ENCODE assay signal across 35 cellular contexts in genomic region chr17:81200201-81200600, GRCh38. TPM values are rescaled to one million over a fixed set of nuclear protein-coding genes. Genes with fewer than 3 reads are reported as not detected.
"Had no signal": no experiment of that assay in that cellular context is flagged by ENCODE, and none has a peak within 500 bp of the region (broad histone marks: within the 10 kb centered on the region; RNA-seq: fewer than 3 reads in every experiment).

No MANE protein-coding gene starts in this region.

- H3K27ac Mint-ChIP-seq: endodermal cell, natural killer cell, type B pancreatic cell had no signal

- H3K27me3 Mint-ChIP-seq: type B pancreatic cell had no signal

- H3K36me3 Mint-ChIP-seq: natural killer cell, type B pancreatic cell had no signal

- H2AFZ ChIP-seq: hepatocyte, parathyroid adenoma had no signal

- DNase-seq: cortex of kidney; effector CD4-positive, alpha-beta T cell; left lung; natural killer cell; sigmoid colon; stimulated activated naive CD4-positive, alpha-beta T cell treated with Interleukin-2 at 50 U/mL for 16 hours had no signal

- H3K4me3 Mint-ChIP-seq: endodermal cell; natural killer cell; stimulated activated effector memory CD8-positive, alpha-beta T cell treated with anti-CD3 and anti-CD28 coated beads, Interleukin-12 subunit alpha, Interleukin-12 subunit beta, amount 100 ng/mL, for 72 hours; type B pancreatic cell had no signal

- H3K4me1 ChIP-seq: foreskin keratinocyte, parathyroid adenoma, prostate gland, tibial artery had no signal

- H3K27ac ChIP-seq: epithelial cell of prostate, esophagus muscularis mucosa, foreskin keratinocyte, gastroesophageal sphincter, heart left ventricle, hepatocyte, left lung, neutrophil, parathyroid adenoma, prostate gland, right atrium auricular region, sigmoid colon, testis, tibial artery had no signal

- H3K4me3 ChIP-seq: esophagus muscularis mucosa, gastroesophageal sphincter, heart left ventricle, hepatocyte, left lung, prostate gland, right atrium auricular region, sigmoid colon, stomach, testis, tibial artery had no signal

- H3K27me3 ChIP-seq: esophagus muscularis mucosa, foreskin keratinocyte, gastroesophageal sphincter, heart left ventricle, hepatocyte, left lung, neutrophil, right atrium auricular region, sigmoid colon, stomach, testis, tibial artery had no signal

- H3K9ac ChIP-seq: parathyroid adenoma had no signal

- H3K4me2 ChIP-seq: hepatocyte had no signal

- H3K9me3 Mint-ChIP-seq: endodermal cell; natural killer cell; stimulated activated effector memory CD8-positive, alpha-beta T cell treated with anti-CD3 and anti-CD28 coated beads, Interleukin-12 subunit alpha, Interleukin-12 subunit beta, amount 100 ng/mL, for 72 hours; type B pancreatic cell had no signal

- H3K9me3 ChIP-seq: esophagus muscularis mucosa, gastroesophageal sphincter, heart left ventricle, left lung, neutrophil, prostate gland, right atrium auricular region, sigmoid colon, stomach, testis, tibial artery had no signal

- FAIRE-seq: islet of Langerhans had no signal

- H3K79me2 ChIP-seq: hepatocyte, parathyroid adenoma had no signal

- H3K36me3 ChIP-seq: prostate gland, right atrium auricular region had no signal

- H3K4me1 Mint-ChIP-seq: endodermal cell; natural killer cell; stimulated activated effector memory CD8-positive, alpha-beta T cell treated with anti-CD3 and anti-CD28 coated beads, Interleukin-12 subunit alpha, Interleukin-12 subunit beta, amount 100 ng/mL, for 72 hours had no signal

RNA-seq across cellular contexts. Expression of gene PVALEF, which starts 34.9 kb away (rescaled TPM):
- total RNA-seq: dermis microvascular lymphatic vessel endothelial cell, endodermal cell, esophagus muscularis mucosa, fibroblast of lung, foreskin keratinocyte, gastroesophageal sphincter, heart left ventricle, hepatocyte, kidney epithelial cell, left cardiac atrium, left lung, lower leg skin, lung microvascular endothelial cell, myocyte, natural killer cell, omental fat pad, prostate gland, right atrium auricular region, sigmoid colon, skeletal muscle tissue, stomach, subcutaneous adipose tissue, testis, urinary bladder had no signal
- polyA plus RNA-seq: fibroblast of lung, foreskin keratinocyte, heart left ventricle, neural cell, sigmoid colon, stomach, urinary bladder had no signal
